ENCODE assay signal across 1 cellular context in the genomic region with DNA sequence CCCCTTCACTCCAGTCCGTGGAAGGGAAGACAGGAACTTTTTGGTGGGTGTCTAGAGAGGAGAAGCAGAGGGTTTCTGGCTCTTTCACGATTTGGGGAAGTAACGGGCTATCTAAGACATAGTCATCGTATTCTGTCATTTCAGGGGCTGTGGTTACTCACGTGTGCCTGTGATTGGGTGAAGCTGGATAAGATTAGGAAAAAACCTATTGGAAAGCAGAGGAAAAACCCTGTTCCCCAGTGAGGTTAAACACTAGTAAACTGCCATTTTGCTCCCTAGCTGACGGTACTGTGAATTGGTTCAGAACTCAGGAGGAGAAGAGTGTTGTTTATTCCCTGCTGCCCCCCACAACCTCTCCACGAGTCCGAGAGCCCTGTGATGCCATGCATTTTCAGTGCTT.
TF ChIP-seq lines count a peak whose summit lies in the region.

No MANE protein-coding gene starts in this region.

TF ChIP-seq in K562, 482 proteins besides CTCF, POLR2A, EP300 and RAD21 (continued from another document):
- TF ChIP-seq, protein P1, sequence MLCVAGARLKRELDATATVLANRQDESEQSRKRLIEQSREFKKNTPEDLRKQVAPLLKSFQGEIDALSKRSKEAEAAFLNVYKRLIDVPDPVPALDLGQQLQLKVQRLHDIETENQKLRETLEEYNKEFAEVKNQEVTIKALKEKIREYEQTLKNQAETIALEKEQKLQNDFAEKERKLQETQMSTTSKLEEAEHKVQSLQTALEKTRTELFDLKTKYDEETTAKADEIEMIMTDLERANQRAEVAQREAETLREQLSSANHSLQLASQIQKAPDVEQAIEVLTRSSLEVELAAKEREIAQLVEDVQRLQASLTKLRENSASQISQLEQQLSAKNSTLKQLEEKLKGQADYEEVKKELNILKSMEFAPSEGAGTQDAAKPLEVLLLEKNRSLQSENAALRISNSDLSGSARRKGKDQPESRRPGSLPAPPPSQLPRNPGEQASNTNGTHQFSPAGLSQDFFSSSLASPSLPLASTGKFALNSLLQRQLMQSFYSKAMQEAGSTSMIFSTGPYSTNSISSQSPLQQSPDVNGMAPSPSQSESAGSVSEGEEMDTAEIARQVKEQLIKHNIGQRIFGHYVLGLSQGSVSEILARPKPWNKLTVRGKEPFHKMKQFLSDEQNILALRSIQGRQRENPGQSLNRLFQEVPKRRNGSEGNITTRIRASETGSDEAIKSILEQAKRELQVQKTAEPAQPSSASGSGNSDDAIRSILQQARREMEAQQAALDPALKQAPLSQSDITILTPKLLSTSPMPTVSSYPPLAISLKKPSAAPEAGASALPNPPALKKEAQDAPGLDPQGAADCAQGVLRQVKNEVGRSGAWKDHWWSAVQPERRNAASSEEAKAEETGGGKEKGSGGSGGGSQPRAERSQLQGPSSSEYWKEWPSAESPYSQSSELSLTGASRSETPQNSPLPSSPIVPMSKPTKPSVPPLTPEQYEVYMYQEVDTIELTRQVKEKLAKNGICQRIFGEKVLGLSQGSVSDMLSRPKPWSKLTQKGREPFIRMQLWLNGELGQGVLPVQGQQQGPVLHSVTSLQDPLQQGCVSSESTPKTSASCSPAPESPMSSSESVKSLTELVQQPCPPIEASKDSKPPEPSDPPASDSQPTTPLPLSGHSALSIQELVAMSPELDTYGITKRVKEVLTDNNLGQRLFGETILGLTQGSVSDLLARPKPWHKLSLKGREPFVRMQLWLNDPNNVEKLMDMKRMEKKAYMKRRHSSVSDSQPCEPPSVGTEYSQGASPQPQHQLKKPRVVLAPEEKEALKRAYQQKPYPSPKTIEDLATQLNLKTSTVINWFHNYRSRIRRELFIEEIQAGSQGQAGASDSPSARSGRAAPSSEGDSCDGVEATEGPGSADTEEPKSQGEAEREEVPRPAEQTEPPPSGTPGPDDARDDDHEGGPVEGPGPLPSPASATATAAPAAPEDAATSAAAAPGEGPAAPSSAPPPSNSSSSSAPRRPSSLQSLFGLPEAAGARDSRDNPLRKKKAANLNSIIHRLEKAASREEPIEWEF (CRISPR knock-in tag; IDR thresholded peaks at IDR 0.05) = no peak
- TF ChIP-seq FOS (IDR thresholded peaks at IDR 0.05; ENCODE audit: extremely low read depth, insufficient read length) (no peak), ZNF324 (CRISPR knock-in tag; IDR thresholded peaks at IDR 0.05) (no peak), BCOR (IDR thresholded peaks at IDR 0.05) (peak; percentile 35; the same call in 1 of the 2 replicates), MTA1 (IDR thresholded peaks at IDR 0.05; ENCODE audit: borderline replicate concordance) (0 out of 2 replicates have a peak, but pooled peaks have one; percentile 24), SAFB (IDR thresholded peaks at IDR 0.05; ENCODE audit: borderline replicate concordance, low read depth, low read length) (no peak), SMARCE1 (IDR thresholded peaks at IDR 0.05) (peak; percentile 51; the same call in 1 of the 2 replicates), ESRRA (IDR thresholded peaks at IDR 0.05; ENCODE audit: borderline replicate concordance, low read depth) (peak; percentile 48; the same call in 1 of the 2 replicates), SMARCA4 (IDR thresholded peaks at IDR 0.05) (0 out of 2 replicates have a peak, but pooled peaks have one; percentile 25), MEIS2 (IDR thresholded peaks at IDR 0.05; ENCODE audit: partially characterized antibody) (no peak), TCFL5 (CRISPR knock-in tag; conservative IDR thresholded peaks at IDR 0.05) (no peak), CBFB (CRISPR knock-in tag; IDR thresholded peaks at IDR 0.05) (no peak), FOSL1 (tag; conservative IDR thresholded peaks at IDR 0.05) (peak; percentile 71), RCOR1 (IDR thresholded peaks at IDR 0.05; ENCODE audit: borderline replicate concordance in 1 of 2, low read depth in 2 of 2, low read length in 2 of 2) (peak; percentile 38 to 86; a peak in 3 of 4 replicates), ARID1B (IDR thresholded peaks at IDR 0.05) (peak; percentile 25; the same call in 1 of the 2 replicates), TSC22D4 (tag; IDR thresholded peaks at IDR 0.05) (no peak), NFYB (IDR thresholded peaks at IDR 0.05; ENCODE audit: extremely low read depth, insufficient read length) (peak; percentile 26), MYC (IDR thresholded peaks at IDR 0.05; ENCODE audit: low read depth, low read length) (no peak), MYC (CRISPR knock-in tag; IDR thresholded peaks at IDR 0.05; ENCODE audit: borderline replicate concordance, low read depth) (no peak), ZEB2 (IDR thresholded peaks at IDR 0.05) (no peak), BRD9 (IDR thresholded peaks at IDR 0.05; ENCODE audit: low read depth, partially characterized antibody) (no peak), ZKSCAN8 (CRISPR knock-in tag; IDR thresholded peaks at IDR 0.05) (no peak), BHLHE40 (IDR thresholded peaks at IDR 0.05; ENCODE audit: low read length) (peak; percentile 95), NFE2 (IDR thresholded peaks at IDR 0.05; ENCODE audit: low read depth) (peak; percentile 41; the same call in 1 of the 2 replicates), ZBTB8A (IDR thresholded peaks at IDR 0.05; ENCODE audit: partially characterized antibody) (no peak), E2F3 (CRISPR knock-in tag; IDR thresholded peaks at IDR 0.05) (no peak), NR3C1 (CRISPR knock-in tag; IDR thresholded peaks at IDR 0.05) (no peak)
- TF ChIP-seq, protein P2, sequence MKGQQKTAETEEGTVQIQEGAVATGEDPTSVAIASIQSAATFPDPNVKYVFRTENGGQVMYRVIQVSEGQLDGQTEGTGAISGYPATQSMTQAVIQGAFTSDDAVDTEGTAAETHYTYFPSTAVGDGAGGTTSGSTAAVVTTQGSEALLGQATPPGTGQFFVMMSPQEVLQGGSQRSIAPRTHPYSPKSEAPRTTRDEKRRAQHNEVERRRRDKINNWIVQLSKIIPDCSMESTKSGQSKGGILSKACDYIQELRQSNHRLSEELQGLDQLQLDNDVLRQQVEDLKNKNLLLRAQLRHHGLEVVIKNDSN (CRISPR knock-in tag; IDR thresholded peaks at IDR 0.05) = peak; percentile 26; the same call in 1 of the 2 replicates
- TF ChIP-seq, protein P3, sequence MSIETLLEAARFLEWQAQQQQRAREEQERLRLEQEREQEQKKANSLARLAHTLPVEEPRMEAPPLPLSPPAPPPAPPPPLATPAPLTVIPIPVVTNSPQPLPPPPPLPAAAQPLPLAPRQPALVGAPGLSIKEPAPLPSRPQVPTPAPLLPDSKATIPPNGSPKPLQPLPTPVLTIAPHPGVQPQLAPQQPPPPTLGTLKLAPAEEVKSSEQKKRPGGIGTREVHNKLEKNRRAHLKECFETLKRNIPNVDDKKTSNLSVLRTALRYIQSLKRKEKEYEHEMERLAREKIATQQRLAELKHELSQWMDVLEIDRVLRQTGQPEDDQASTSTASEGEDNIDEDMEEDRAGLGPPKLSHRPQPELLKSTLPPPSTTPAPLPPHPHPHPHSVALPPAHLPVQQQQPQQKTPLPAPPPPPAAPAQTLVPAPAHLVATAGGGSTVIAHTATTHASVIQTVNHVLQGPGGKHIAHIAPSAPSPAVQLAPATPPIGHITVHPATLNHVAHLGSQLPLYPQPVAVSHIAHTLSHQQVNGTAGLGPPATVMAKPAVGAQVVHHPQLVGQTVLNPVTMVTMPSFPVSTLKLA (conservative IDR thresholded peaks at IDR 0.05) = no peak
- TF ChIP-seq, protein P4, sequence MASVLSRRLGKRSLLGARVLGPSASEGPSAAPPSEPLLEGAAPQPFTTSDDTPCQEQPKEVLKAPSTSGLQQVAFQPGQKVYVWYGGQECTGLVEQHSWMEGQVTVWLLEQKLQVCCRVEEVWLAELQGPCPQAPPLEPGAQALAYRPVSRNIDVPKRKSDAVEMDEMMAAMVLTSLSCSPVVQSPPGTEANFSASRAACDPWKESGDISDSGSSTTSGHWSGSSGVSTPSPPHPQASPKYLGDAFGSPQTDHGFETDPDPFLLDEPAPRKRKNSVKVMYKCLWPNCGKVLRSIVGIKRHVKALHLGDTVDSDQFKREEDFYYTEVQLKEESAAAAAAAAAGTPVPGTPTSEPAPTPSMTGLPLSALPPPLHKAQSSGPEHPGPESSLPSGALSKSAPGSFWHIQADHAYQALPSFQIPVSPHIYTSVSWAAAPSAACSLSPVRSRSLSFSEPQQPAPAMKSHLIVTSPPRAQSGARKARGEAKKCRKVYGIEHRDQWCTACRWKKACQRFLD (CRISPR knock-in tag; IDR thresholded peaks at IDR 0.05) = 0 out of 2 replicates have a peak, but pooled peaks have one; percentile 41
- TF ChIP-seq, protein P5, sequence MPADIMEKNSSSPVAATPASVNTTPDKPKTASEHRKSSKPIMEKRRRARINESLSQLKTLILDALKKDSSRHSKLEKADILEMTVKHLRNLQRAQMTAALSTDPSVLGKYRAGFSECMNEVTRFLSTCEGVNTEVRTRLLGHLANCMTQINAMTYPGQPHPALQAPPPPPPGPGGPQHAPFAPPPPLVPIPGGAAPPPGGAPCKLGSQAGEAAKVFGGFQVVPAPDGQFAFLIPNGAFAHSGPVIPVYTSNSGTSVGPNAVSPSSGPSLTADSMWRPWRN (IDR thresholded peaks at IDR 0.05; ENCODE audit: low read depth) = peak; percentile 45
- TF ChIP-seq, protein P6, sequence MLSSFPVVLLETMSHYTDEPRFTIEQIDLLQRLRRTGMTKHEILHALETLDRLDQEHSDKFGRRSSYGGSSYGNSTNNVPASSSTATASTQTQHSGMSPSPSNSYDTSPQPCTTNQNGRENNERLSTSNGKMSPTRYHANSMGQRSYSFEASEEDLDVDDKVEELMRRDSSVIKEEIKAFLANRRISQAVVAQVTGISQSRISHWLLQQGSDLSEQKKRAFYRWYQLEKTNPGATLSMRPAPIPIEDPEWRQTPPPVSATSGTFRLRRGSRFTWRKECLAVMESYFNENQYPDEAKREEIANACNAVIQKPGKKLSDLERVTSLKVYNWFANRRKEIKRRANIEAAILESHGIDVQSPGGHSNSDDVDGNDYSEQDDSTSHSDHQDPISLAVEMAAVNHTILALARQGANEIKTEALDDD (IDR thresholded peaks at IDR 0.05) = peak; percentile 53
- TF ChIP-seq, protein P7, sequence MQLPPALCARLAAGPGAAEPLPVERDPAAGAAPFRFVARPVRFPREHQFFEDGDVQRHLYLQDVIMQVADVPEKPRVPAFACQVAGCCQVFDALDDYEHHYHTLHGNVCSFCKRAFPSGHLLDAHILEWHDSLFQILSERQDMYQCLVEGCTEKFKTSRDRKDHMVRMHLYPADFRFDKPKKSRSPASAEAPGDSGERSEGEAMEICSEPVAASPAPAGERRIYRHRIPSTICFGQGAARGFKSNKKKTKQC (CRISPR knock-in tag; IDR thresholded peaks at IDR 0.05) = no peak
